ENCODE assay signal across 22 cellular contexts in the genomic region with DNA sequence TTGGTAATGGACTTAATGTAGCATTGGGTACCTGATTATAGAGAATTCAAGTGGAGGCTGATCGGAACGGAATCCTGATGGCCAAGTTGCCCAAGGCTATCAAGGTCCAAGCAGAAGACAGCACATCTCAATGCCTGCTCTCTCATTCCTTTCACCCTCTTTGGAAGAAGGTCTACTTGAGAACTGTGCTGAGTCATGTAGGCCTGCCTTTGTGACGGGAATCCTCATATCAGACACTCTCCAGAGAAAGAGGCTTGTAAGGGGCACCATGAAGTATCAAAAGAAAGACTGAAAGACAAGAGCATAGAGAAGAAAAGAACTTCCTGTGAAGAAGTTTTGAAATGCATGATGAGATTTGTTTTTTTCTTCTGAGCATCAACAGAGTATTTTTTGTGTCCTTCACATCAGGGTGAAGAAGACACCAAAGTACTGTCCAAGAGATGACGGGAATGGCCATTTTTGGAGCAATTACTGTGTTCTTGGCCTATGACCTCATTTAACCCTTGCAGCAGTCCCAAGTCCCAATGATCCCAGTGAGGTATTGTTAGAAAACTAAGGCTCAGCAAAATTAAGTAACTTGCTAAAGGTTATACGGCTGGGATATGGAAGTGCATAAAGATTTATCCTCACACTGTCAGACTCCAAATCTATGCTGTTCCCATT. TPM values are rescaled to one million over a fixed set of nuclear protein-coding genes. Genes with fewer than 3 reads are reported as not detected.
DNase-seq lines count a peak whose midpoint lies in the region; ATAC-seq and TF ChIP-seq lines count a peak whose summit lies in the region.
"Had no signal": no experiment of that assay in that cellular context is flagged by ENCODE, and none has a peak within 500 bp of the region (broad histone marks: within the 10 kb centered on the region; RNA-seq: fewer than 3 reads in every experiment).

No MANE protein-coding gene starts in this region.

- H3K27me3 Mint-ChIP-seq in progenitor cell of endocrine pancreas = no peaks in the 10 kb centered on the region

- no peaks in the 10 kb centered on the region for H3K9me3 Mint-ChIP-seq in progenitor cell of endocrine pancreas (ENCODE audit: low read depth)
- H3K9me3 Mint-ChIP-seq: effector memory CD8-positive, alpha-beta T cell; memory B cell; T-helper 2 cell treated with Interferon-gamma antibody and Interleukin-4, amounts not matched to agents 5 μg/mL and 100 μg/mL, for 36 hours had no signal

- intact Hi-C loops in left ventricle myocardium superior (cut with micrococcal nuclease) = no loop called here
- intact Hi-C loops in Right ventricle myocardium inferior (cut with DNase I) = no loop called here
- intact Hi-C loops in sciatic nerve (cut with DNase I) = no loop called here

- no peak overlapping the region for H3K4me3 Mint-ChIP-seq in progenitor cell of endocrine pancreas (ENCODE audit: low read depth)
- H3K4me3 Mint-ChIP-seq: effector memory CD8-positive, alpha-beta T cell; memory B cell; T-helper 2 cell treated with Interferon-gamma antibody and Interleukin-4, amounts not matched to agents 5 μg/mL and 100 μg/mL, for 36 hours had no signal

- no peak for TF ChIP-seq CTCF in progenitor cell of endocrine pancreas (IDR thresholded peaks at IDR 0.05; ENCODE audit: unreplicated experiment)

- DNase-seq in left ventricle myocardium superior = no peak
- DNase-seq in Right ventricle myocardium inferior (ENCODE audit: missing footprints) = no peak
- peak; percentile 29 for DNase-seq in fibroblast of peridontal ligament (ENCODE audit: extremely low read depth)
- DNase-seq in sciatic nerve (ENCODE audit: low spot score) = no peak
- DNase-seq in NOMO-1 treated with DMSO at 0.1 percent for 48 hours (lab: John Stamatoyannopoulos, UW; ENCODE audit: unreplicated experiment) = no peak
- no peak for DNase-seq in NCI-H1417 (lab: John Stamatoyannopoulos, UW)
- no peak for DNase-seq in progenitor cell of endocrine pancreas (ENCODE audit: low spot score, unreplicated experiment)
- DNase-seq in ecto neural progenitor cell (ENCODE audit: low spot score) = no peak
- DNase-seq: activated CD4-positive, alpha-beta T cell treated with anti-CD3 and anti-CD28 coated beads, Interleukin-2, amount 50 U/mL, for 48 hours; activated gamma-delta T cell treated with Interleukin-2 at 50 U/mL for 16 hours; amniotic stem cell; cerebellar nuclear complex; effector memory CD8-positive, alpha-beta T cell; NCI-H1048; NCI-H2029 treated with DMSO at 0.1 percent for 48 hours; NCI-H446 treated with DMSO at 0.1 percent for 48 hours; Peyer's patch; stimulated activated naive CD8-positive, alpha-beta T cell treated with anti-CD3 and anti-CD28 coated beads, Interleukin-15, Interleukin-2, amounts not matched to agents 100 U/mL and 50 U/mL, for 24 hours; WERI-Rb-1 had no signal

- peaks cover 1% of the 10 kb centered on the region for H3K36me3 Mint-ChIP-seq in progenitor cell of endocrine pancreas (ENCODE audit: insufficient read depth)
- H3K36me3 Mint-ChIP-seq: memory B cell had no signal

- no peak overlapping the region for H3K27ac Mint-ChIP-seq in progenitor cell of endocrine pancreas
- H3K27ac Mint-ChIP-seq: effector memory CD8-positive, alpha-beta T cell; memory B cell; T-helper 2 cell treated with Interferon-gamma antibody and Interleukin-4, amounts not matched to agents 5 μg/mL and 100 μg/mL, for 36 hours had no signal

- ATAC-seq in left ventricle myocardium superior = peak; percentile 2
- ATAC-seq in Right ventricle myocardium inferior = no peak
- ATAC-seq in sciatic nerve = peak; percentile 57
- ATAC-seq: effector memory CD8-positive, alpha-beta T cell; HCT116; stimulated activated naive CD8-positive, alpha-beta T cell treated with anti-CD3 and anti-CD28 coated beads, Interleukin-15, Interleukin-2, amounts not matched to agents 100 U/mL and 50 U/mL, for 24 hours had no signal

- peaks cover 6% of the 10 kb centered on the region for H3K4me1 Mint-ChIP-seq in progenitor cell of endocrine pancreas (ENCODE audit: low read depth)
- H3K4me1 Mint-ChIP-seq: memory B cell had no signal

RNA-seq across cellular contexts. Expression of a gene that starts 13.2 kb away (rescaled TPM):
- total RNA-seq in left ventricle myocardium superior (54.8 TPM), Right ventricle myocardium inferior (55.7 TPM), sciatic nerve (40.7 TPM), progenitor cell of endocrine pancreas (17.5 and 22.6 TPM in 2 replicates)

RNA-seq across cellular contexts. Expression of a gene that starts 25.1 kb away (rescaled TPM):
- total RNA-seq in left ventricle myocardium superior (4.7 TPM), Right ventricle myocardium inferior (3.7 TPM), sciatic nerve (3.4 TPM), progenitor cell of endocrine pancreas (4.1 and 4.5 TPM in 2 replicates)

RNA-seq across cellular contexts. Expression of a gene that starts 25.5 kb away (rescaled TPM):
- total RNA-seq in left ventricle myocardium superior (79.8 TPM), Right ventricle myocardium inferior (70.9 TPM), sciatic nerve (11.5 TPM), progenitor cell of endocrine pancreas (23.4 and 23.6 TPM in 2 replicates)
